In genomic region chr20:25864326-25864970, GRCh38 we compare ENCODE assay signal across 19 cellular contexts.
DNase-seq lines count a peak whose midpoint lies in the region; ATAC-seq and TF ChIP-seq lines count a peak whose summit lies in the region.
"Had no signal": no experiment of that assay in that cellular context is flagged by ENCODE, and none has a peak within 500 bp of the region (broad histone marks: within the 10 kb centered on the region; RNA-seq: fewer than 3 reads in every experiment).

No MANE protein-coding gene starts in this region.

- no peak for TF ChIP-seq CTCF in RWPE1 (conservative IDR thresholded peaks at IDR 0.05; ENCODE audit: low read depth)
- no peak for TF ChIP-seq CTCF in tibial nerve (IDR thresholded peaks at IDR 0.05)
- no peak for TF ChIP-seq CTCF in spleen (IDR thresholded peaks at IDR 0.05 in 8 of 11, conservative IDR thresholded peaks at IDR 0.05 in 3 of 11)

- peaks cover 35% of the 10 kb centered on the region for H3K27me3 Mint-ChIP-seq in activated naive CD8-positive, alpha-beta T cell
- peaks cover 96% of the 10 kb centered on the region for H3K27me3 Mint-ChIP-seq in activated naive CD8-positive, alpha-beta T cell treated with anti-CD3 and anti-CD28 coated beads for 36 hours

- H3K9me3 ChIP-seq in tibial nerve (no peaks in the 10 kb centered on the region), spleen (no peaks in the 10 kb centered on the region)
- H3K9me3 ChIP-seq: lower lobe of right lung had no signal

- H3K36me3 ChIP-seq in tibial nerve, result no peaks in the 10 kb centered on the region
- H3K36me3 ChIP-seq in spleen, result no peaks in the 10 kb centered on the region
- H3K36me3 ChIP-seq: lower lobe of right lung had no signal

- H3K36me3 Mint-ChIP-seq in activated naive CD8-positive, alpha-beta T cell, result no peaks in the 10 kb centered on the region
- H3K36me3 Mint-ChIP-seq in activated naive CD8-positive, alpha-beta T cell treated with anti-CD3 and anti-CD28 coated beads for 36 hours, result no peaks in the 10 kb centered on the region
- H3K36me3 Mint-ChIP-seq: activated CD4-positive, alpha-beta memory T cell treated with anti-CD3 and anti-CD28 coated beads for 36 hours had no signal

- intact Hi-C loops in spleen (cut with DNase I; ENCODE audit: low total_unique reads), result no loop called here

- H3K4me1 ChIP-seq in tibial nerve (peaks cover 0 to 65% (median 24%) of the 10 kb centered on the region in 4 donors), spleen (peaks cover 9 to 84% (median 58%) of the 10 kb centered on the region in 6 donors)

- peak overlapping the region; percentile 44 for H3K4me3 Mint-ChIP-seq in activated naive CD8-positive, alpha-beta T cell
- no peak overlapping the region for H3K4me3 Mint-ChIP-seq in activated naive CD8-positive, alpha-beta T cell treated with anti-CD3 and anti-CD28 coated beads for 36 hours
- H3K4me3 Mint-ChIP-seq: stimulated activated memory B cell treated with anti-CD40 and anti-IgM and Interleukin-4, amounts not matched to agents 10 μg/mL and 1 μg/mL and 100 μg/mL, for 72 hours had no signal

- peaks cover 65% of the 10 kb centered on the region for H3K4me1 Mint-ChIP-seq in activated naive CD8-positive, alpha-beta T cell (ENCODE audit: low read depth)
- H3K4me1 Mint-ChIP-seq in activated naive CD8-positive, alpha-beta T cell treated with anti-CD3 and anti-CD28 coated beads for 36 hours, result peaks cover 31% of the 10 kb centered on the region

- DNase-seq in activated naive CD8-positive, alpha-beta T cell treated with anti-CD3 and anti-CD28 coated beads for 36 hours, result no peak
- DNase-seq in RWPE1 (ENCODE audit: low spot score) (no peak), kidney tubule cell (ENCODE audit: low spot score) (peak; percentile 45), superior temporal gyrus (ENCODE audit: extremely low spot score) (peak; percentile 9), tibial nerve (ENCODE audit: low spot score in 2 of 2) (no peak), spleen (no peak)
- DNase-seq: ACHN; activated CD4-positive, alpha-beta memory T cell treated with anti-CD3 and anti-CD28 coated beads for 36 hours; effector CD8-positive, alpha-beta T cell; IMR-90; MM.1S; NCI-H1694; NCI-H2227 treated with DMSO at 0.1 percent for 48 hours; stimulated activated CD4-positive, alpha-beta T cell treated with anti-CD3 and anti-CD28 coated beads, Interleukin-15, amount 100 ng/mL, for 24 hours; trophoblast cell had no signal

- H3K27ac ChIP-seq in RWPE1 (peak overlapping the region; percentile 42; the same call in 1 of the 2 replicates), tibial nerve (no peak overlapping the region), spleen (no peak overlapping the region)
- H3K27ac ChIP-seq: lower lobe of right lung had no signal

- no peaks in the 10 kb centered on the region for H3K9me3 Mint-ChIP-seq in activated naive CD8-positive, alpha-beta T cell (ENCODE audit: low read depth)
- no peaks in the 10 kb centered on the region for H3K9me3 Mint-ChIP-seq in activated naive CD8-positive, alpha-beta T cell treated with anti-CD3 and anti-CD28 coated beads for 36 hours
- H3K9me3 Mint-ChIP-seq: activated CD4-positive, alpha-beta memory T cell treated with anti-CD3 and anti-CD28 coated beads for 36 hours had no signal

- POLR2A ChIA-PET in RWPE1 (lab: Yijun Ruan, JAX; ENCODE audit: low non-redundant PET), result no interaction called here

- H3K27me3 ChIP-seq in tibial nerve (peaks cover 0 to 11% of the 10 kb centered on the region in 2 donors), spleen (replicated peaks in 1 of 7) (peaks cover 0 to 98% (median 33%) of the 10 kb centered on the region in 7 donors)

- no peak overlapping the region for H3K4me3 ChIP-seq in tibial nerve
- H3K4me3 ChIP-seq in spleen, result peak overlapping the region in 1 of 8 donors; percentile 71

- ATAC-seq in HG02981 (IDR thresholded peaks at IDR 0.05; ENCODE audit: unreplicated experiment), result no peak
- ATAC-seq: stimulated activated memory B cell treated with anti-CD40 and anti-IgM and Interleukin-4, amounts not matched to agents 10 μg/mL and 1 μg/mL and 100 μg/mL, for 72 hours had no signal

- CTCF ChIA-PET in RWPE1 (lab: Yijun Ruan, JAX), result no interaction called here

- TF ChIP-seq POLR2A in tibial nerve (IDR thresholded peaks at IDR 0.05) (no peak), spleen (IDR thresholded peaks at IDR 0.05) (no peak)

- 76 to 77% methylated on average over 15 of the region's 15 CpGs for WGBS in tibial nerve, 2 donors
- 56 to 63% (median 58%) methylated on average over 15 of the region's 15 CpGs for WGBS in spleen, 5 donors

- no peak overlapping the region for H3K27ac Mint-ChIP-seq in activated naive CD8-positive, alpha-beta T cell
- no peak overlapping the region for H3K27ac Mint-ChIP-seq in activated naive CD8-positive, alpha-beta T cell treated with anti-CD3 and anti-CD28 coated beads for 36 hours
- H3K27ac Mint-ChIP-seq: activated CD4-positive, alpha-beta memory T cell treated with anti-CD3 and anti-CD28 coated beads for 36 hours; stimulated activated memory B cell treated with anti-CD40 and anti-IgM and Interleukin-4, amounts not matched to agents 10 μg/mL and 1 μg/mL and 100 μg/mL, for 72 hours had no signal

- no peak for TF ChIP-seq EP300 in tibial nerve (IDR thresholded peaks at IDR 0.05)

Comparison
In these comparisons a context has a peak if more than half of its experiments do, and no peak if none do; other contexts are left out.
1. DNase-seq: peak in kidney tubule cell (single experiment) and superior temporal gyrus (single experiment); none in activated naive CD8-positive, alpha-beta T cell treated with anti-CD3 and anti-CD28 coated beads for 36 hours (single experiment), RWPE1 (single experiment), tibial nerve (0 of 2) and spleen (single experiment).